2 cellular contexts compared by ENCODE assay signal in the genomic region with DNA sequence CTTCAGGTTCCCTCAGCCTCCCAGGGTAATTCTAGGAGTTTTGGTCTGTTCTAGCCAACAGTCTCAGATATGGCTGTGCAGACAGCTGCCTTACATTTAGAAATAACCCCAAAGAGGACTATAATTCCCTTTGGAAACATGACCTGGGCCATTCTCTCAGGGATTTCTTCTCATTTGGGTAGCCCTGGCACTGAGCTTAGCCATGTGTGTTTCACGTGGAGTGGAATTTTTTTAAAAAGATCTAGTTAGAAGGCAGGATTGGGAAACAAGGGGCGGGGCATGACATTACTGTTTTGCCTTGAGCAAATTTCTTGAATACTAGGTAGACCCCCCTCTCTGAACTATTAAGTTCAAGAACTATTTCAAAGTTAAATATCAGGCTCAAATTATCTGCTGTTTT.
TF ChIP-seq lines count a peak whose summit lies in the region.

No MANE protein-coding gene starts in this region.

TF ChIP-seq in liver, 16 proteins besides CTCF, POLR2A, EP300 and RAD21:
- TF ChIP-seq, protein P1, sequence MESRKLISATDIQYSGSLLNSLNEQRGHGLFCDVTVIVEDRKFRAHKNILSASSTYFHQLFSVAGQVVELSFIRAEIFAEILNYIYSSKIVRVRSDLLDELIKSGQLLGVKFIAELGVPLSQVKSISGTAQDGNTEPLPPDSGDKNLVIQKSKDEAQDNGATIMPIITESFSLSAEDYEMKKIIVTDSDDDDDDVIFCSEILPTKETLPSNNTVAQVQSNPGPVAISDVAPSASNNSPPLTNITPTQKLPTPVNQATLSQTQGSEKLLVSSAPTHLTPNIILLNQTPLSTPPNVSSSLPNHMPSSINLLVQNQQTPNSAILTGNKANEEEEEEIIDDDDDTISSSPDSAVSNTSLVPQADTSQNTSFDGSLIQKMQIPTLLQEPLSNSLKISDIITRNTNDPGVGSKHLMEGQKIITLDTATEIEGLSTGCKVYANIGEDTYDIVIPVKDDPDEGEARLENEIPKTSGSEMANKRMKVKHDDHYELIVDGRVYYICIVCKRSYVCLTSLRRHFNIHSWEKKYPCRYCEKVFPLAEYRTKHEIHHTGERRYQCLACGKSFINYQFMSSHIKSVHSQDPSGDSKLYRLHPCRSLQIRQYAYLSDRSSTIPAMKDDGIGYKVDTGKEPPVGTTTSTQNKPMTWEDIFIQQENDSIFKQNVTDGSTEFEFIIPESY (IDR thresholded peaks at IDR 0.05): no peak
- TF ChIP-seq GABPA (IDR thresholded peaks at IDR 0.05 in 1 of 2, conservative IDR thresholded peaks at IDR 0.05 in 1 of 2) (no peak), HNF4A (conservative IDR thresholded peaks at IDR 0.05) (peak in 1 of 2 donors; percentile 18), NR2F2 (IDR thresholded peaks at IDR 0.05) (no peak), RXRA (IDR thresholded peaks at IDR 0.05) (peak in 1 of 2 donors; percentile 22), EGR1 (IDR thresholded peaks at IDR 0.05; ENCODE audit: low read depth in 2 of 2) (no peak), SP1 (IDR thresholded peaks at IDR 0.05) (peak; percentile 37)
- TF ChIP-seq, protein P2, sequence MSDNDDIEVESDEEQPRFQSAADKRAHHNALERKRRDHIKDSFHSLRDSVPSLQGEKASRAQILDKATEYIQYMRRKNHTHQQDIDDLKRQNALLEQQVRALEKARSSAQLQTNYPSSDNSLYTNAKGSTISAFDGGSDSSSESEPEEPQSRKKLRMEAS (IDR thresholded peaks at IDR 0.05): no peak
- TF ChIP-seq, protein P3, sequence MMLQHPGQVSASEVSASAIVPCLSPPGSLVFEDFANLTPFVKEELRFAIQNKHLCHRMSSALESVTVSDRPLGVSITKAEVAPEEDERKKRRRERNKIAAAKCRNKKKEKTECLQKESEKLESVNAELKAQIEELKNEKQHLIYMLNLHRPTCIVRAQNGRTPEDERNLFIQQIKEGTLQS (IDR thresholded peaks at IDR 0.05): no peak
TF ChIP-seq in liver: peak in this region for 3.

TF ChIP-seq in HepG2, 621 proteins besides CTCF, POLR2A, EP300 and RAD21:
- TF ChIP-seq ZNF775 (CRISPR knock-in tag; IDR thresholded peaks at IDR 0.05; ENCODE audit: borderline replicate concordance) (no peak), KLF11 (CRISPR knock-in tag; IDR thresholded peaks at IDR 0.05) (no peak), NFIB (CRISPR knock-in tag; IDR thresholded peaks at IDR 0.05; ENCODE audit: borderline replicate concordance) (no peak), ZNF619 (CRISPR knock-in tag; IDR thresholded peaks at IDR 0.05) (no peak), SMYD3 (CRISPR knock-in tag; IDR thresholded peaks at IDR 0.05) (no peak), ZNF3 (CRISPR knock-in tag; IDR thresholded peaks at IDR 0.05) (no peak), JUND (CRISPR knock-in tag; IDR thresholded peaks at IDR 0.05) (no peak), ESRRA (CRISPR knock-in tag; IDR thresholded peaks at IDR 0.05; ENCODE audit: low read depth) (no peak), ZNF207 (IDR thresholded peaks at IDR 0.05; ENCODE audit: borderline replicate concordance) (no peak), PCBP1 (IDR thresholded peaks at IDR 0.05; ENCODE audit: borderline replicate concordance, low read depth, low read length) (no peak), TAF15 (IDR thresholded peaks at IDR 0.05; ENCODE audit: low read depth, low read length, poor library complexity, severe bottlenecking) (no peak), CBX5 (CRISPR knock-in tag; IDR thresholded peaks at IDR 0.05; ENCODE audit: borderline replicate concordance) (no peak), ZFY (CRISPR knock-in tag; IDR thresholded peaks at IDR 0.05) (no peak), ZNF460 (CRISPR knock-in tag; IDR thresholded peaks at IDR 0.05; ENCODE audit: borderline replicate concordance) (no peak), MTA1 (CRISPR knock-in tag; IDR thresholded peaks at IDR 0.05; ENCODE audit: borderline replicate concordance) (no peak), TBX2 (CRISPR knock-in tag; IDR thresholded peaks at IDR 0.05; ENCODE audit: borderline replicate concordance) (no peak), XBP1 (CRISPR knock-in tag; IDR thresholded peaks at IDR 0.05) (no peak)
- TF ChIP-seq, protein P4, sequence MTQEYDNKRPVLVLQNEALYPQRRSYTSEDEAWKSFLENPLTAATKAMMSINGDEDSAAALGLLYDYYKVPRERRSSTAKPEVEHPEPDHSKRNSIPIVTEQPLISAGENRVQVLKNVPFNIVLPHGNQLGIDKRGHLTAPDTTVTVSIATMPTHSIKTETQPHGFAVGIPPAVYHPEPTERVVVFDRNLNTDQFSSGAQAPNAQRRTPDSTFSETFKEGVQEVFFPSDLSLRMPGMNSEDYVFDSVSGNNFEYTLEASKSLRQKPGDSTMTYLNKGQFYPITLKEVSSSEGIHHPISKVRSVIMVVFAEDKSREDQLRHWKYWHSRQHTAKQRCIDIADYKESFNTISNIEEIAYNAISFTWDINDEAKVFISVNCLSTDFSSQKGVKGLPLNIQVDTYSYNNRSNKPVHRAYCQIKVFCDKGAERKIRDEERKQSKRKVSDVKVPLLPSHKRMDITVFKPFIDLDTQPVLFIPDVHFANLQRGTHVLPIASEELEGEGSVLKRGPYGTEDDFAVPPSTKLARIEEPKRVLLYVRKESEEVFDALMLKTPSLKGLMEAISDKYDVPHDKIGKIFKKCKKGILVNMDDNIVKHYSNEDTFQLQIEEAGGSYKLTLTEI (CRISPR knock-in tag; conservative IDR thresholded peaks at IDR 0.05): no peak
- TF ChIP-seq, protein P5, sequence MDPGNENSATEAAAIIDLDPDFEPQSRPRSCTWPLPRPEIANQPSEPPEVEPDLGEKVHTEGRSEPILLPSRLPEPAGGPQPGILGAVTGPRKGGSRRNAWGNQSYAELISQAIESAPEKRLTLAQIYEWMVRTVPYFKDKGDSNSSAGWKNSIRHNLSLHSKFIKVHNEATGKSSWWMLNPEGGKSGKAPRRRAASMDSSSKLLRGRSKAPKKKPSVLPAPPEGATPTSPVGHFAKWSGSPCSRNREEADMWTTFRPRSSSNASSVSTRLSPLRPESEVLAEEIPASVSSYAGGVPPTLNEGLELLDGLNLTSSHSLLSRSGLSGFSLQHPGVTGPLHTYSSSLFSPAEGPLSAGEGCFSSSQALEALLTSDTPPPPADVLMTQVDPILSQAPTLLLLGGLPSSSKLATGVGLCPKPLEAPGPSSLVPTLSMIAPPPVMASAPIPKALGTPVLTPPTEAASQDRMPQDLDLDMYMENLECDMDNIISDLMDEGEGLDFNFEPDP (CRISPR knock-in tag; conservative IDR thresholded peaks at IDR 0.05): no peak
